10 cellular contexts compared by ENCODE assay signal in the genomic region with DNA sequence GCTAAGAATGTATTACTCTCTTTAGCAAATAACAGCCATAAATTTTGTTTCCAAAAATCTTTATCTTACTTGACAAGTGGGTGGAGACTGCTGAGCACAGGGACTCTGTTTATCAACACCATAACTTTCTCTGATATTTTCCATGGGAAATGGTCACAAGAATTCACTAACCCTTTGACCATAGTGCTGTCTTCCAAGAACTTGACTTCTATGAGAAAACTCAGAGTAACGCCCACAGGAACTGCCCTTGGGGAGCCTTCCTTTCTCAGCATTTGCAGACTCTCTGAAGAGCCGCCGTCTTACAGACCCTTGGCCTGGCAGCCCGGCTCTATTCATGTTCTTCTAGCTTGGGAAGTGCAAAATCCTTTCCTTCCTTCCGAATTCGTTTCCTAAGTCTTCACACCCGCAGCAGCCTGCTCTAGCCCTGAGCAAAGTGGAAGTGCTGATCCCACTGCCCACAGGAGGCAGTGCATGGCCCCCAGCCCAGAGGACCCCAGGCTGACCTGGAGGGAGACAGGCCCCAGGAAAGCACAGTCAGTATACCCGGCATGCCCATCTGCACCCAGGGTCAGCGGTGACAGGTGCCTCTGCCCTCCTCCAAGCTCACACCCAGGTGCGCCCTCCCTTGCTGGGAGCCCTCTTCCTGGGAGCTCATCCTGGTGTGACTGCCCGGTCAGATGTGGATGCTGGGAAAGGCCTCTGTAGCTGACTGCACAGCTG. TPM values are rescaled to one million over a fixed set of nuclear protein-coding genes. Genes with fewer than 3 reads are reported as not detected.
DNase-seq lines count a peak whose midpoint lies in the region; ATAC-seq and TF ChIP-seq lines count a peak whose summit lies in the region.
"Had no signal": no experiment of that assay in that cellular context is flagged by ENCODE, and none has a peak within 500 bp of the region (broad histone marks: within the 10 kb centered on the region; RNA-seq: fewer than 3 reads in every experiment).

No MANE protein-coding gene starts in this region.

- H3K9me3 ChIP-seq in CD4-positive, CD25-positive, alpha-beta regulatory T cell (ENCODE audit: control insufficient read depth in 2 of 2, low read length in 2 of 2): no peaks in the 10 kb centered on the region

- peaks cover 0 to 15% (median 2%) of the 10 kb centered on the region in 4 donors for H3K4me1 Mint-ChIP-seq in CD4-positive, CD25-positive, alpha-beta regulatory T cell

- no peaks in the 10 kb centered on the region for H3K36me3 Mint-ChIP-seq in CD4-positive, CD25-positive, alpha-beta regulatory T cell

- TF ChIP-seq CTCF in RWPE1 (conservative IDR thresholded peaks at IDR 0.05; ENCODE audit: low read depth): no peak

- no peak for DNase-seq in CD4-positive, CD25-positive, alpha-beta regulatory T cell
- no peak for DNase-seq in RWPE1 (ENCODE audit: low spot score)
- DNase-seq in Right ventricle myocardium inferior (ENCODE audit: missing footprints): no peak
- peak; percentile 9 for DNase-seq in pons (ENCODE audit: low spot score)
- DNase-seq in occipital lobe (lab: John Stamatoyannopoulos, UW): no peak
- DNase-seq in kidney glomerular epithelial cell (lab: John Stamatoyannopoulos, UW): no peak
- DNase-seq: NCI-H2081 had no signal

- CTCF ChIA-PET in RWPE1 (lab: Yijun Ruan, JAX): interaction anchor here (0.5 kb wide), 1 partner anchor 299 kb away, joined by 3 read pairs; no protein-coding TSS in a partner anchor

- H3K36me3 ChIP-seq in CD4-positive, CD25-positive, alpha-beta regulatory T cell (ENCODE audit: control insufficient read depth, insufficient read depth, low read length): no peaks in the 10 kb centered on the region

- H3K4me3 Mint-ChIP-seq in CD4-positive, CD25-positive, alpha-beta regulatory T cell: peak overlapping the region in 1 of 4 donors; percentile 6

- intact Hi-C loops in Right ventricle myocardium inferior (cut with DNase I): no loop called here

- H3K27ac ChIP-seq in CD4-positive, CD25-positive, alpha-beta regulatory T cell (ENCODE audit: insufficient read depth, low read length, poor library complexity, severe bottlenecking): no peak overlapping the region
- H3K27ac ChIP-seq in RWPE1: peak overlapping the region; percentile 65

- H3K4me1 ChIP-seq in CD4-positive, CD25-positive, alpha-beta regulatory T cell (ENCODE audit: control insufficient read depth, insufficient read depth, low read length, poor library complexity, severe bottlenecking): peaks cover 7% of the 10 kb centered on the region

- POLR2A ChIA-PET in RWPE1 (lab: Yijun Ruan, JAX; ENCODE audit: low non-redundant PET): no interaction called here

- no peak for ATAC-seq in CD4-positive, CD25-positive, alpha-beta regulatory T cell (ENCODE audit: low read depth in 2 of 2)
- ATAC-seq in Right ventricle myocardium inferior (peak; percentile 40), HG02870 (IDR thresholded peaks at IDR 0.05; ENCODE audit: unreplicated experiment) (no peak), GM21717 (IDR thresholded peaks at IDR 0.05; ENCODE audit: unreplicated experiment) (no peak)

- no peak overlapping the region for H3K4me3 ChIP-seq in CD4-positive, CD25-positive, alpha-beta regulatory T cell (ENCODE audit: low read depth, low read length)

- H3K27me3 Mint-ChIP-seq in CD4-positive, CD25-positive, alpha-beta regulatory T cell: no peaks in the 10 kb centered on the region

- no peaks in the 10 kb centered on the region for H3K27me3 ChIP-seq in CD4-positive, CD25-positive, alpha-beta regulatory T cell (ENCODE audit: control insufficient read depth, insufficient read depth, low read length)

- no peaks in the 10 kb centered on the region for H3K9me3 Mint-ChIP-seq in CD4-positive, CD25-positive, alpha-beta regulatory T cell

- H3K27ac Mint-ChIP-seq in CD4-positive, CD25-positive, alpha-beta regulatory T cell: peak overlapping the region; percentile 21 to 64 (median 29)
- H3K27ac Mint-ChIP-seq: activated T-helper 2 cell treated with anti-CD3 and anti-CD28 coated beads, Interferon-gamma antibody, Interleukin-2, Interleukin-4, amounts not matched to agents 10 μg/mL and 5 μg/mL and 100 μg/mL, durations not matched to agents 14 hours and 24 hours and 36 hours had no signal

RNA-seq across cellular contexts. Expression of a gene that starts 10.2 kb away (rescaled TPM):
- 2.8 TPM for total RNA-seq in CD4-positive, CD25-positive, alpha-beta regulatory T cell
- polyA plus RNA-seq in CD4-positive, CD25-positive, alpha-beta regulatory T cell: under 1 TPM in 2 of 4 donors, not detected in 2; 0.29 to 0.34 TPM
- total RNA-seq in Right ventricle myocardium inferior (189 TPM), occipital lobe (21.8 TPM)
